Comparison of ENCODE assay signal across 1 cellular context in genomic region chr18:54948350-54948837, GRCh38.
TF ChIP-seq lines count a peak whose summit lies in the region.

No MANE protein-coding gene starts in this region.

TF ChIP-seq in K562, 482 proteins besides CTCF, POLR2A, EP300 and RAD21 (continued from another document):
- no peak for TF ChIP-seq ZNF511 (CRISPR knock-in tag; IDR thresholded peaks at IDR 0.05)
- TF ChIP-seq PCBP2 (IDR thresholded peaks at IDR 0.05; ENCODE audit: low read depth, low read length, poor library complexity, severe bottlenecking) = no peak
